In the genomic region with DNA sequence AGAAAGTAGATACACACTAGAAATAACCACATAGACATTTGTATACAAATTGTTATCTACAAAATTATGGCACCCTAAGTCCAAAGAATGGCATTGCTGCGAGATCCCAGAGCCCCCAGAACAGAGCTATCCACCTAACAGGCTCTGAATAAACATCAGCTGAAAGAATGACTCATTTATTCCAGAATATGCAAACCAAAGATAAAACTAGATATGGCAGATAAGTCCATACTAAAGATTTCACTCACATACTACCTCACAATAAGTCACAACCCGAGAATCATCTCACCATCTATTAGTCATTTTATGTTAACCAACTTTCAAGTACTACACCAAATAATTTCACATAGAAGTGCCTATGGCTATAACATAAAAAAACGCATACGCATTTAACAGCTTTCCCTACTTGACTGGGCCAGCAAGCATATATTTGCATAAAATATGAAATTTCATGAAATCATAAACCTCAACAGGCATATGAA, we compare ENCODE assay signal across 1 cellular context.
TF ChIP-seq lines count a peak whose summit lies in the region.

No MANE protein-coding gene starts in this region.

TF ChIP-seq in IMR-90, 13 proteins besides CTCF, POLR2A, EP300 and RAD21:
- TF ChIP-seq CEBPB (IDR thresholded peaks at IDR 0.05; ENCODE audit: low read depth, low read length) (peak; percentile 35; the same call in 1 of the 2 replicates), FOS (IDR thresholded peaks at IDR 0.05; ENCODE audit: low read depth, low read length) (peak; percentile 75), MAFK (IDR thresholded peaks at IDR 0.05; ENCODE audit: low read depth, low read length) (0 out of 2 replicates have a peak, but pooled peaks have one; percentile 8), SMC3 (IDR thresholded peaks at IDR 0.05; ENCODE audit: low read depth, low read length) (no peak), BHLHE40 (IDR thresholded peaks at IDR 0.05; ENCODE audit: low read depth, low read length) (peak; percentile 33)
